In genomic region chr9:5628183-5628529, GRCh38 we compare ENCODE assay signal across 2 cellular contexts.
TF ChIP-seq lines count a peak whose summit lies in the region.

No MANE protein-coding gene starts in this region.

TF ChIP-seq in HCT116, 20 proteins besides CTCF, POLR2A, EP300 and RAD21 (continued from another document):
- TF ChIP-seq REST (IDR thresholded peaks at IDR 0.05; ENCODE audit: low read depth), result no peak
- TF ChIP-seq ELF1 (IDR thresholded peaks at IDR 0.05; ENCODE audit: borderline replicate concordance, low read depth), result no peak
- no peak for TF ChIP-seq TCF7L2 (IDR thresholded peaks at IDR 0.05; ENCODE audit: borderline replicate concordance, extremely low read depth, insufficient read depth, insufficient read length)
- no peak for TF ChIP-seq ATF3 (IDR thresholded peaks at IDR 0.05)
- no peak for TF ChIP-seq CEBPB (IDR thresholded peaks at IDR 0.05; ENCODE audit: low read depth)
- no peak for TF ChIP-seq EGR1 (IDR thresholded peaks at IDR 0.05; ENCODE audit: low read depth)
- TF ChIP-seq SP1 (IDR thresholded peaks at IDR 0.05; ENCODE audit: low read depth), result no peak
- no peak for TF ChIP-seq SIN3A (IDR thresholded peaks at IDR 0.05; ENCODE audit: low read depth)
- no peak for TF ChIP-seq ZBTB33 (IDR thresholded peaks at IDR 0.05; ENCODE audit: extremely low read depth, insufficient replicate concordance, low read length)
- no peak for TF ChIP-seq ZFX (IDR thresholded peaks at IDR 0.05)
- TF ChIP-seq MAX (IDR thresholded peaks at IDR 0.05), result no peak
- no peak for TF ChIP-seq JUND (IDR thresholded peaks at IDR 0.05)
- no peak for TF ChIP-seq EZH2 (IDR thresholded peaks at IDR 0.05)
- TF ChIP-seq EZH2phosphoT487 (IDR thresholded peaks at IDR 0.05; ENCODE audit: borderline replicate concordance), result no peak

TF ChIP-seq in WTC11, 78 proteins besides CTCF, POLR2A, EP300 and RAD21 (continued from another document):
- TF ChIP-seq E2F1 (CRISPR knock-in tag; IDR thresholded peaks at IDR 0.05), result no peak
- TF ChIP-seq NR1H2 (CRISPR knock-in tag; IDR thresholded peaks at IDR 0.05), result no peak
- TF ChIP-seq TEAD4 (CRISPR knock-in tag; IDR thresholded peaks at IDR 0.05), result no peak
- TF ChIP-seq HMGA2 (CRISPR knock-in tag; IDR thresholded peaks at IDR 0.05), result no peak
- TF ChIP-seq CREB1 (CRISPR knock-in tag; IDR thresholded peaks at IDR 0.05), result no peak
TF ChIP-seq in WTC11: peak in this region for 0.
